Comparison of ENCODE assay signal across 21 cellular contexts in the genomic region with DNA sequence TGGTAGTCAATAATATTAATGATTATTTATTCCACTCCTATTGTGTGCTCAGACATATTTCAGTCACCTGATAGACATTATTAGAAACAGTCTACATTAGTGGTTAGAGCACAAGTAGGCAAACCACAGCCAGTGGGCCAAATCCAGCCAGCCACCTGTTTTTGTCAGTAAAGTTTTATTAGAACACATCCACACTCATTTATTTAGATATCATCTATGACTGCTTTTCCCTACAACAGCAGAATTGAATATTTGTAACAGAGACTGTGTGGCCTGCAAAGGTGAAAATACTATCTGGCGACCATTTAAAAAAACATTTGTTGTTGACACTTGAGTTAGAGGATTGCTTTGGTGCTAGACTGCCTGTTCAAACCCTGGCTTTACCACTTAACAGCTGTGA.
DNase-seq lines count a peak whose midpoint lies in the region; ATAC-seq and TF ChIP-seq lines count a peak whose summit lies in the region.
"Had no signal": no experiment of that assay in that cellular context is flagged by ENCODE, and none has a peak within 500 bp of the region (broad histone marks: within the 10 kb centered on the region; RNA-seq: fewer than 3 reads in every experiment).

No MANE protein-coding gene starts in this region.

- no peak overlapping the region for H3K4ac ChIP-seq in mesenchymal stem cell (ENCODE audit: low read depth in 1 of 2, low read length in 2 of 2)

- H4K91ac ChIP-seq in mesenchymal stem cell (ENCODE audit: low read length): no peak overlapping the region

- H3K27me3 ChIP-seq in CD8-positive, alpha-beta T cell (ENCODE audit: insufficient read depth, low read length): no peaks in the 10 kb centered on the region
- no peaks in the 10 kb centered on the region for H3K27me3 ChIP-seq in mesenchymal stem cell (ENCODE audit: control insufficient read depth in 1 of 2, insufficient read depth in 1 of 2, low read length in 2 of 2)
- H3K27me3 ChIP-seq: BLaER1 treated with 17β-estradiol and CSF1 and Interleukin-3, amounts not matched to agents 10 nM and 100 nM; MG63 had no signal

- H3K27me3 Mint-ChIP-seq in activated CD4-positive, alpha-beta T cell treated with anti-CD3 and anti-CD28 coated beads, Interleukin-2, amount 10 ng/mL, durations not matched to agents 7 days and 5 days: no peaks in the 10 kb centered on the region
- H3K27me3 Mint-ChIP-seq in CD8-positive, alpha-beta T cell (ENCODE audit: low read depth): no peaks in the 10 kb centered on the region
- H3K27me3 Mint-ChIP-seq in T-helper 17 cell (no peaks in the 10 kb centered on the region), Calu3 (ENCODE audit: unreplicated experiment) (peaks cover 16% of the 10 kb centered on the region)

- CTCF ChIA-PET in activated CD4-positive, alpha-beta T cell treated with anti-CD3 and anti-CD28 coated beads, Interleukin-2, amount 10 ng/mL, durations not matched to agents 7 days and 5 days (lab: Charles Lee): interaction anchor here (1.1 to 1.7 kb wide), 2 partner anchors 9 to 99 kb away, joined by 3 read pairs; no protein-coding TSS in a partner anchor
- CTCF ChIA-PET in CD8-positive, alpha-beta T cell (lab: Charles Lee): interaction anchor here (0.6 to 3.7 kb wide), 3 partner anchors 32 to 1671 kb away, joined by 3 to 18 read pairs (median 15); no protein-coding TSS in a partner anchor
- CTCF ChIA-PET in Calu3 (lab: Charles Lee): no interaction called here

- no peak overlapping the region for H3K23ac ChIP-seq in mesenchymal stem cell (ENCODE audit: low read length in 2 of 2)

- H3K14ac ChIP-seq in mesenchymal stem cell (ENCODE audit: low read length in 2 of 2): no peak overlapping the region

- no peak for DNase-seq in activated CD4-positive, alpha-beta T cell treated with anti-CD3 and anti-CD28 coated beads, Interleukin-2, amount 10 ng/mL, durations not matched to agents 7 days and 5 days
- no peak for DNase-seq in activated CD4-positive, alpha-beta T cell treated with anti-CD3 and anti-CD28 coated beads for 48 hours
- no peak for DNase-seq in CD8-positive, alpha-beta T cell
- no peak for DNase-seq in T-helper 17 cell
- no peak for DNase-seq in mesenchymal stem cell
- no peak for DNase-seq in Calu3
- DNase-seq: 8988T, DMS79, Kasumi-1, MG63, NCI-H1417, NCI-H1694 treated with DMSO at 0.1 percent for 48 hours, NCI-H2081 treated with DMSO at 0.1 percent for 48 hours, NCI-H2171 treated with DMSO at 0.1 percent for 48 hours, NCI-H524 treated with DMSO at 0.1 percent for 48 hours, NCI-H82, OCI-M1 had no signal

- H3K36me3 Mint-ChIP-seq in activated CD4-positive, alpha-beta T cell treated with anti-CD3 and anti-CD28 coated beads, Interleukin-2, amount 10 ng/mL, durations not matched to agents 7 days and 5 days (ENCODE audit: low read depth): peaks cover 7% of the 10 kb centered on the region
- H3K36me3 Mint-ChIP-seq in CD8-positive, alpha-beta T cell: peaks cover 5% of the 10 kb centered on the region
- no peaks in the 10 kb centered on the region for H3K36me3 Mint-ChIP-seq in T-helper 17 cell (ENCODE audit: low read depth)
- no peaks in the 10 kb centered on the region for H3K36me3 Mint-ChIP-seq in Calu3 (ENCODE audit: insufficient read depth, unreplicated experiment)

- peak overlapping the region; percentile 84 for H3K27ac ChIP-seq in CD8-positive, alpha-beta T cell (ENCODE audit: low read depth, low read length)
- no peak overlapping the region for H3K27ac ChIP-seq in mesenchymal stem cell (ENCODE audit: low read length, poor library complexity, severe bottlenecking)
- H3K27ac ChIP-seq: SJSA1 had no signal

- no peak overlapping the region for H4K8ac ChIP-seq in mesenchymal stem cell (ENCODE audit: low read length)

- intact Hi-C loops in CD8-positive, alpha-beta T cell (cut with DNase I, micrococcal nuclease): no loop called here
- intact Hi-C loops in Calu3 (cut with micrococcal nuclease; ENCODE audit: unreplicated experiment): no loop called here

- H3K4me2 ChIP-seq in mesenchymal stem cell (ENCODE audit: low read length, poor library complexity, severe bottlenecking): no peak overlapping the region

- no peak overlapping the region for H3K4me3 ChIP-seq in CD8-positive, alpha-beta T cell (ENCODE audit: low read depth, low read length)
- no peak overlapping the region for H3K4me3 ChIP-seq in mesenchymal stem cell (ENCODE audit: insufficient read depth in 1 of 2, low read depth in 1 of 2, low read length in 2 of 2)
- H3K4me3 ChIP-seq: BLaER1 treated with 17β-estradiol and CSF1 and Interleukin-3, amounts not matched to agents 10 nM and 100 nM; MG63; SJSA1 had no signal

- POLR2A ChIA-PET in activated CD4-positive, alpha-beta T cell treated with anti-CD3 and anti-CD28 coated beads, Interleukin-2, amount 10 ng/mL, durations not matched to agents 7 days and 5 days (lab: Charles Lee): no interaction called here
- POLR2A ChIA-PET in CD8-positive, alpha-beta T cell (lab: Charles Lee): no interaction called here

- H3K4me3 Mint-ChIP-seq in activated CD4-positive, alpha-beta T cell treated with anti-CD3 and anti-CD28 coated beads, Interleukin-2, amount 10 ng/mL, durations not matched to agents 7 days and 5 days: no peak overlapping the region
- H3K4me3 Mint-ChIP-seq in CD8-positive, alpha-beta T cell: no peak overlapping the region
- H3K4me3 Mint-ChIP-seq in T-helper 17 cell (no peak overlapping the region), Calu3 (ENCODE audit: low read depth, unreplicated experiment) (no peak overlapping the region)

- no peak overlapping the region for H2BK120ac ChIP-seq in mesenchymal stem cell (ENCODE audit: low read depth, low read length)

- H2BK15ac ChIP-seq in mesenchymal stem cell (ENCODE audit: low read depth, poor library complexity, severe bottlenecking): no peak overlapping the region

- no peak overlapping the region for H3K9ac ChIP-seq in mesenchymal stem cell (ENCODE audit: low read length)
- H3K9ac ChIP-seq: BLaER1 treated with 17β-estradiol and CSF1 and Interleukin-3, amounts not matched to agents 10 nM and 100 nM had no signal

- H3K18ac ChIP-seq in mesenchymal stem cell (ENCODE audit: low read depth in 1 of 2, low read length in 2 of 2): peak overlapping the region; percentile 34 to 52

- H3K4me1 ChIP-seq in CD8-positive, alpha-beta T cell (ENCODE audit: insufficient read depth, low read length): peaks cover 59% of the 10 kb centered on the region
- no peaks in the 10 kb centered on the region for H3K4me1 ChIP-seq in mesenchymal stem cell (ENCODE audit: control insufficient read depth, insufficient read depth, low read depth, low read length)
- H3K4me1 ChIP-seq: SJSA1 had no signal

- no peak overlapping the region for H2BK12ac ChIP-seq in mesenchymal stem cell (ENCODE audit: low read length in 2 of 2)

- peak overlapping the region; percentile 96 for H3K27ac Mint-ChIP-seq in activated CD4-positive, alpha-beta T cell treated with anti-CD3 and anti-CD28 coated beads, Interleukin-2, amount 10 ng/mL, durations not matched to agents 7 days and 5 days
- peak overlapping the region; percentile 89 for H3K27ac Mint-ChIP-seq in CD8-positive, alpha-beta T cell
- H3K27ac Mint-ChIP-seq in T-helper 17 cell (peak overlapping the region; percentile 91), Calu3 (ENCODE audit: unreplicated experiment) (no peak overlapping the region)

- TF ChIP-seq CTCF in CD8-positive, alpha-beta T cell (IDR thresholded peaks at IDR 0.05): no peak
- TF ChIP-seq CTCF in Calu3 (IDR thresholded peaks at IDR 0.05; ENCODE audit: unreplicated experiment): no peak

- BruUV-seq in Calu3 (replicated peaks; lab: Mats Ljungman, UMichigan): no TSS peak

- ATAC-seq in CD8-positive, alpha-beta T cell: no peak
- ATAC-seq in T-helper 17 cell: no peak
- no peak for ATAC-seq in GM18519 (IDR thresholded peaks at IDR 0.05; ENCODE audit: low FRiP score, unreplicated experiment)
- ATAC-seq in GM19397 (IDR thresholded peaks at IDR 0.05; ENCODE audit: unreplicated experiment): no peak

- 100% methylated on average over 1 of the region's 1 CpG for WGBS in mesenchymal stem cell

- no peaks in the 10 kb centered on the region for H3K36me3 ChIP-seq in CD8-positive, alpha-beta T cell (ENCODE audit: insufficient read depth, low read length)
- H3K36me3 ChIP-seq in mesenchymal stem cell (ENCODE audit: control insufficient read depth in 1 of 2, insufficient read depth in 2 of 2, low read depth in 1 of 2, low read length in 2 of 2): no peaks in the 10 kb centered on the region
- H3K36me3 ChIP-seq: MG63, SJSA1 had no signal

- peaks cover 11% of the 10 kb centered on the region for H3K9me3 Mint-ChIP-seq in activated CD4-positive, alpha-beta T cell treated with anti-CD3 and anti-CD28 coated beads, Interleukin-2, amount 10 ng/mL, durations not matched to agents 7 days and 5 days
- peaks cover 17% of the 10 kb centered on the region for H3K9me3 Mint-ChIP-seq in CD8-positive, alpha-beta T cell
- peaks cover 2% of the 10 kb centered on the region for H3K9me3 Mint-ChIP-seq in Calu3 (ENCODE audit: low read depth, unreplicated experiment)

- peaks cover 41% of the 10 kb centered on the region for H3K4me1 Mint-ChIP-seq in activated CD4-positive, alpha-beta T cell treated with anti-CD3 and anti-CD28 coated beads, Interleukin-2, amount 10 ng/mL, durations not matched to agents 7 days and 5 days
- H3K4me1 Mint-ChIP-seq in CD8-positive, alpha-beta T cell (ENCODE audit: low read depth): peaks cover 62% of the 10 kb centered on the region
- H3K4me1 Mint-ChIP-seq in T-helper 17 cell (peaks cover 22% of the 10 kb centered on the region), Calu3 (ENCODE audit: low read depth, unreplicated experiment) (no peaks in the 10 kb centered on the region)

- H2AFZ ChIP-seq in mesenchymal stem cell (ENCODE audit: low read depth, low read length): no peak overlapping the region

- no peaks in the 10 kb centered on the region for H3K9me3 ChIP-seq in CD8-positive, alpha-beta T cell (ENCODE audit: low read length)
- no peaks in the 10 kb centered on the region for H3K9me3 ChIP-seq in T-helper 17 cell (ENCODE audit: control insufficient read depth, low read length, poor library complexity, severe bottlenecking)
- peaks cover 8% of the 10 kb centered on the region for H3K9me3 ChIP-seq in mesenchymal stem cell (ENCODE audit: control insufficient read depth, low read length)
- H3K9me3 ChIP-seq: MG63, SJSA1 had no signal

- H2BK5ac ChIP-seq in mesenchymal stem cell (ENCODE audit: low read depth, low read length, poor library complexity, severe bottlenecking): no peak overlapping the region

- no peaks in the 10 kb centered on the region for H3K79me1 ChIP-seq in mesenchymal stem cell (replicated peaks; ENCODE audit: low read length, poor library complexity, severe bottlenecking)

- no peak overlapping the region for H2AK5ac ChIP-seq in mesenchymal stem cell (ENCODE audit: low read length, severe bottlenecking)
